30 cellular contexts compared by ENCODE assay signal in genomic region chr9:132155514-132155913, GRCh38.
"Had no signal": no experiment of that assay in that cellular context is flagged by ENCODE, and none has a peak within 500 bp of the region (broad histone marks: within the 10 kb centered on the region; RNA-seq: fewer than 3 reads in every experiment).

No MANE protein-coding gene starts in this region.

- DNase-seq: naive B cell; naive thymus-derived CD8-positive, alpha-beta T cell; occipital lobe; pancreas; retina; right cardiac atrium; spleen; stimulated activated CD4-positive, alpha-beta T cell treated with anti-CD3 and anti-CD28 coated beads, Interleukin-12 subunit alpha, Interleukin-12 subunit beta, amount 100 ng/mL, for 4 hours; stimulated activated CD4-positive, alpha-beta T cell treated with anti-CD3 and anti-CD28 coated beads, Interleukin-1b, Interleukin-23, amount 100 ng/mL, for 48 hours; stimulated activated CD4-positive, alpha-beta T cell treated with anti-CD3 and anti-CD28 coated beads, Interleukin-4, amount 100 ng/mL, for 1 hour; stimulated activated CD4-positive, alpha-beta T cell treated with anti-CD3 and anti-CD28 coated beads, Interleukin-4, amount 100 ng/mL, for 4 hours; stimulated activated CD8-positive, alpha-beta memory T cell treated with anti-CD3 and anti-CD28 coated beads, Interleukin-4, amount 100 ng/mL, for 48 hours; stimulated activated naive CD4-positive, alpha-beta T cell; stimulated activated naive CD8-positive, alpha-beta T cell treated with anti-CD3 and anti-CD28 coated beads, Interleukin-15, amount 100 ng/mL, for 72 hours; stimulated activated naive CD8-positive, alpha-beta T cell treated with anti-CD3 and anti-CD28 coated beads, Interleukin-15, Interleukin-2, amounts not matched to agents 100 U/mL and 50 U/mL, for 24 hours; testis; tibial artery; transverse colon; upper lobe of right lung; uterus had no signal

- H3K4me3 Mint-ChIP-seq: naive thymus-derived CD8-positive, alpha-beta T cell; natural killer cell treated with Interleukin-12 subunit alpha and Interleukin-12 subunit beta and Interleukin-15 and Interleukin-18, amount 100 ng/mL, for 72 hours; nephron progenitor cell; neural crest cell; stimulated activated memory B cell treated with anti-CD40 and anti-IgM and Interleukin-4, amounts not matched to agents 10 μg/mL and 1 μg/mL and 100 μg/mL, for 72 hours; stimulated activated naive CD8-positive, alpha-beta T cell treated with anti-CD3 and anti-CD28 coated beads, Interleukin-15, amount 100 ng/mL, for 72 hours; type B pancreatic cell had no signal

- H3K4me1 Mint-ChIP-seq: stimulated activated memory B cell treated with anti-CD40 and anti-IgM and Interleukin-4, amounts not matched to agents 10 μg/mL and 1 μg/mL and 100 μg/mL, for 72 hours had no signal

- ATAC-seq: naive thymus-derived CD8-positive, alpha-beta T cell; natural killer cell treated with Interleukin-12 subunit alpha and Interleukin-12 subunit beta and Interleukin-15 and Interleukin-18, amount 100 ng/mL, for 72 hours; pancreas; right cardiac atrium; sciatic nerve; stimulated activated memory B cell treated with anti-CD40 and anti-IgM and Interleukin-4, amounts not matched to agents 10 μg/mL and 1 μg/mL and 100 μg/mL, for 72 hours; stimulated activated naive CD8-positive, alpha-beta T cell treated with anti-CD3 and anti-CD28 coated beads, Interleukin-15, amount 100 ng/mL, for 72 hours; upper lobe of right lung had no signal

- H3K36me3 Mint-ChIP-seq: naive B cell; naive thymus-derived CD8-positive, alpha-beta T cell; natural killer cell treated with Interleukin-12 subunit alpha and Interleukin-12 subunit beta and Interleukin-15 and Interleukin-18, amount 100 ng/mL, for 72 hours; stimulated activated memory B cell treated with anti-CD40 and anti-IgM and Interleukin-4, amounts not matched to agents 10 μg/mL and 1 μg/mL and 100 μg/mL, for 72 hours; type B pancreatic cell had no signal

- H3K9me3 ChIP-seq: pancreas, prostate gland, spleen, suprapubic skin, testis, tibial artery, transverse colon, upper lobe of right lung, uterus had no signal

- H3K9me3 Mint-ChIP-seq: naive B cell; naive thymus-derived CD8-positive, alpha-beta T cell; natural killer cell treated with Interleukin-12 subunit alpha and Interleukin-12 subunit beta and Interleukin-15 and Interleukin-18, amount 100 ng/mL, for 72 hours; nephron progenitor cell; neural crest cell; stimulated activated memory B cell treated with anti-CD40 and anti-IgM and Interleukin-4, amounts not matched to agents 10 μg/mL and 1 μg/mL and 100 μg/mL, for 72 hours; stimulated activated naive CD8-positive, alpha-beta T cell treated with anti-CD3 and anti-CD28 coated beads, Interleukin-15, amount 100 ng/mL, for 72 hours; type B pancreatic cell had no signal

- H3K4me3 ChIP-seq: pancreas, prostate gland, skin epidermis, smooth muscle cell, spleen, suprapubic skin, testis, tibial artery, transverse colon, upper lobe of right lung, uterus had no signal

- H3K36me3 ChIP-seq: pancreas, prostate gland, spleen, suprapubic skin, tibial artery, transverse colon, upper lobe of right lung, uterus had no signal

- H3K27ac ChIP-seq: pancreas, prostate gland, skin epidermis, spleen, suprapubic skin, testis, tibial artery, transverse colon, upper lobe of right lung, uterus had no signal

- H3K4me1 ChIP-seq: pancreas, prostate gland, suprapubic skin, transverse colon, upper lobe of right lung, uterus had no signal

- H3K27ac Mint-ChIP-seq: naive B cell; naive thymus-derived CD8-positive, alpha-beta T cell; natural killer cell treated with Interleukin-12 subunit alpha and Interleukin-12 subunit beta and Interleukin-15 and Interleukin-18, amount 100 ng/mL, for 72 hours; nephron progenitor cell; stimulated activated memory B cell treated with anti-CD40 and anti-IgM and Interleukin-4, amounts not matched to agents 10 μg/mL and 1 μg/mL and 100 μg/mL, for 72 hours; stimulated activated naive CD8-positive, alpha-beta T cell treated with anti-CD3 and anti-CD28 coated beads, Interleukin-15, amount 100 ng/mL, for 72 hours; type B pancreatic cell had no signal

- FAIRE-seq: pancreas had no signal

- H3K4me2 ChIP-seq: smooth muscle cell had no signal

- H3K27me3 Mint-ChIP-seq: natural killer cell treated with Interleukin-12 subunit alpha and Interleukin-12 subunit beta and Interleukin-15 and Interleukin-18, amount 100 ng/mL, for 72 hours had no signal

- H3K27me3 ChIP-seq: pancreas, testis had no signal
